In genomic region chr3:11584570-11584969, GRCh38 we compare ENCODE assay signal across 2 cellular contexts.
TF ChIP-seq lines count a peak whose summit lies in the region.

No MANE protein-coding gene starts in this region.

TF ChIP-seq in A549, 52 proteins besides CTCF, POLR2A, EP300 and RAD21:
- TF ChIP-seq HEYL (CRISPR knock-in tag; IDR thresholded peaks at IDR 0.05) (no peak), PHF8 (IDR thresholded peaks at IDR 0.05; ENCODE audit: borderline replicate concordance, low read depth) (no peak), MAFK (IDR thresholded peaks at IDR 0.05; ENCODE audit: partially characterized antibody) (peak; percentile 56)

TF ChIP-seq in K562, 482 proteins besides CTCF, POLR2A, EP300 and RAD21:
- no peak for TF ChIP-seq COPS2 (conservative IDR thresholded peaks at IDR 0.05)
- peak; percentile 52; the same call in 1 of the 2 replicates for TF ChIP-seq C11orf30 (IDR thresholded peaks at IDR 0.05; ENCODE audit: low read depth)
- TF ChIP-seq MAFF (IDR thresholded peaks at IDR 0.05; ENCODE audit: low read length), result 0 out of 2 replicates have a peak, but pooled peaks have one; percentile 8
- 0 out of 2 replicates have a peak, but pooled peaks have one; percentile 27 for TF ChIP-seq MAFG (tag; conservative IDR thresholded peaks at IDR 0.05)
- TF ChIP-seq U2AF1 (optimal IDR thresholded peaks at IDR 0.05; ENCODE audit: low read depth, low read length), result no peak
- peak; percentile 82 for TF ChIP-seq ZNF316 (IDR thresholded peaks at IDR 0.05)
- no peak for TF ChIP-seq FIP1L1 (IDR thresholded peaks at IDR 0.05; ENCODE audit: low read depth, low read length, poor library complexity, severe bottlenecking)
